8 cellular contexts compared by ENCODE assay signal in the genomic region with DNA sequence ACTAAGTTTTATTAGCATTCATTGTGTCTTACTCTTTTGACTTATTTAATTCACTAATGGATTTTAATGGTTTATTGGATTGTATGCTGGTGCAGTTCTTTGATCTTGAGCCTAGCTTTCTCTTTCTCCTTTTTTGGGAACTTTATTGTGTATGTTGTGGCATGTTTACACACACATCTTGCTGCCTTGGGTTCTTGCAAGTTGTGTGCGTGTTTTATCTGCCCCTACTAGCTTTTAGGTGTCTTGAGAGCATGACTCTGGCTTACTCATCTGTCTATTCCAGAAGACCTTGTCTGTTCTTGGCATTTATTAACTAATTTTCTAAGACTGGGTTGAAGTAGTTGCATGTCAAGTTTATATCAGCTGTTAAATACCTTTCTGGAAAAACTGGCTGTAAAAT. TPM values are rescaled to one million over a fixed set of nuclear protein-coding genes. Genes with fewer than 3 reads are reported as not detected.
DNase-seq lines count a peak whose midpoint lies in the region; TF ChIP-seq lines count a peak whose summit lies in the region.

No MANE protein-coding gene starts in this region.

- H3K9me2 ChIP-seq in OCI-LY1 (ENCODE audit: low read depth, low read length), result no peaks in the 10 kb centered on the region

- H3K4me2 ChIP-seq in OCI-LY1 (ENCODE audit: low read length) (peak overlapping the region; percentile 96), osteoblast (ENCODE audit: insufficient read depth, low read length) (peak overlapping the region; percentile 96)

- peaks cover 42% of the 10 kb centered on the region for H3K4me1 ChIP-seq in CD8-positive, alpha-beta memory T cell (ENCODE audit: insufficient read depth, low read length)
- H3K4me1 ChIP-seq in OCI-LY1 (ENCODE audit: insufficient read depth, low read length, severe bottlenecking) (peaks cover 45% of the 10 kb centered on the region), endodermal cell (ENCODE audit: control insufficient read depth, insufficient read depth, low read length) (no peaks in the 10 kb centered on the region), osteoblast (ENCODE audit: insufficient read depth, low read length) (peaks cover 19% of the 10 kb centered on the region)

- DNase-seq in CD8-positive, alpha-beta memory T cell, result no peak
- DNase-seq in endodermal cell (no peak), osteoblast (ENCODE audit: insufficient read length, low spot score, missing footprints) (peak; percentile 73), NCI-H1048 (lab: John Stamatoyannopoulos, UW) (no peak), SK-N-DZ (ENCODE audit: low spot score) (no peak), KG1 (lab: John Stamatoyannopoulos, UW) (no peak), GM10266 (ENCODE audit: extremely low spot score) (no peak)

- no peak for TF ChIP-seq CTCF in OCI-LY1 (IDR thresholded peaks at IDR 0.05; ENCODE audit: low read length)
- TF ChIP-seq CTCF in endodermal cell (conservative IDR thresholded peaks at IDR 0.05), result no peak
- TF ChIP-seq CTCF in osteoblast (IDR thresholded peaks at IDR 0.05; ENCODE audit: extremely low read depth, low read depth, low read length), result no peak
- no peak for TF ChIP-seq CTCF in GM10266 (IDR thresholded peaks at IDR 0.05; ENCODE audit: control insufficient read depth, insufficient read depth, low read depth, missing control alignments)

- H3K4me3 ChIP-seq in CD8-positive, alpha-beta memory T cell (ENCODE audit: low read length), result peak overlapping the region; percentile 26
- H3K4me3 ChIP-seq in OCI-LY1 (ENCODE audit: low read depth, low read length, poor library complexity, severe bottlenecking) (peak overlapping the region; percentile 92), endodermal cell (ENCODE audit: low read length) (peak overlapping the region; percentile 95), osteoblast (ENCODE audit: insufficient read depth, low read length) (peak overlapping the region; percentile 81)

- H3K27me3 ChIP-seq in CD8-positive, alpha-beta memory T cell (ENCODE audit: insufficient read depth, low read length, poor library complexity, severe bottlenecking), result no peaks in the 10 kb centered on the region
- no peaks in the 10 kb centered on the region for H3K27me3 ChIP-seq in OCI-LY1 (ENCODE audit: insufficient read depth, low read length)
- H3K27me3 ChIP-seq in endodermal cell (ENCODE audit: control insufficient read depth, insufficient read depth, low read length, poor library complexity, severe bottlenecking), result no peaks in the 10 kb centered on the region
- H3K27me3 ChIP-seq in osteoblast (ENCODE audit: insufficient read depth, low read length), result no peaks in the 10 kb centered on the region

- H3K9me3 Mint-ChIP-seq in CD8-positive, alpha-beta memory T cell, result no peaks in the 10 kb centered on the region
- no peaks in the 10 kb centered on the region for H3K9me3 Mint-ChIP-seq in endodermal cell

- no peaks in the 10 kb centered on the region for H3F3A ChIP-seq in OCI-LY1 (ENCODE audit: insufficient read depth, low read length)

- peaks cover 0 to 34% (median 16%) of the 10 kb centered on the region in 3 donors for H3K36me3 Mint-ChIP-seq in CD8-positive, alpha-beta memory T cell
- H3K36me3 Mint-ChIP-seq in endodermal cell (ENCODE audit: low read depth), result peaks cover 21% of the 10 kb centered on the region

- H3K4me3 Mint-ChIP-seq in CD8-positive, alpha-beta memory T cell, result peak overlapping the region; percentile 88 to 100 (median 93)
- H3K4me3 Mint-ChIP-seq in endodermal cell, result peak overlapping the region; percentile 87

- WGBS in endodermal cell (ENCODE audit: insufficient coverage in 1 of 2, insufficient read length in 1 of 2), 2 experiments, result 56 to 67% methylated on average over 1 of the region's 1 CpG

- H3K79me2 ChIP-seq in OCI-LY1 (ENCODE audit: insufficient read depth, low read length) (peaks cover 56% of the 10 kb centered on the region), osteoblast (ENCODE audit: insufficient read depth, low read length) (peaks cover 66% of the 10 kb centered on the region)

- CTCF ChIA-PET in CD8-positive, alpha-beta memory T cell (lab: Charles Lee), result interaction anchor here (1.2 to 2.2 kb wide), 2 partner anchors 52 to 147 kb away, joined by 6 to 8 read pairs; a partner anchor contains a TSS

- peak overlapping the region; percentile 91 for H3K27ac ChIP-seq in CD8-positive, alpha-beta memory T cell (ENCODE audit: low read depth, low read length)
- H3K27ac ChIP-seq in OCI-LY1 (ENCODE audit: low read depth, low read length, poor library complexity, severe bottlenecking) (peak overlapping the region; percentile 64), endodermal cell (ENCODE audit: low read depth, low read length) (no peak overlapping the region), osteoblast (ENCODE audit: low read depth, low read length) (peak overlapping the region; percentile 92)

- no peaks in the 10 kb centered on the region for H4K20me1 ChIP-seq in OCI-LY1 (ENCODE audit: insufficient read depth, low read length)
- peaks cover 45% of the 10 kb centered on the region for H4K20me1 ChIP-seq in osteoblast (ENCODE audit: insufficient read depth, low read length)

- H3K4me1 Mint-ChIP-seq in CD8-positive, alpha-beta memory T cell, result peaks cover 47 to 65% (median 55%) of the 10 kb centered on the region in 3 donors
- H3K4me1 Mint-ChIP-seq in endodermal cell, result peaks cover 25% of the 10 kb centered on the region

- POLR2A ChIA-PET in CD8-positive, alpha-beta memory T cell (lab: Charles Lee), result interaction anchor here (0.6 to 1.3 kb wide), 2 partner anchors 148 to 483 kb away, joined by 4 to 7 read pairs; no protein-coding TSS in a partner anchor

- H3K27ac Mint-ChIP-seq in CD8-positive, alpha-beta memory T cell, result peak overlapping the region in 6 of 8 donors; percentile 56 to 94 (median 85)
- peak overlapping the region; percentile 72 for H3K27ac Mint-ChIP-seq in endodermal cell

- H3K9me3 ChIP-seq in CD8-positive, alpha-beta memory T cell (ENCODE audit: low read length), result no peaks in the 10 kb centered on the region
- no peaks in the 10 kb centered on the region for H3K9me3 ChIP-seq in OCI-LY1 (ENCODE audit: low read length)
- H3K9me3 ChIP-seq in endodermal cell (ENCODE audit: control insufficient read depth, low read length), result peaks cover under 1% of the 10 kb centered on the region
- H3K9me3 ChIP-seq in osteoblast (ENCODE audit: low read depth, low read length), result no peaks in the 10 kb centered on the region

- H2AFZ ChIP-seq in OCI-LY1 (ENCODE audit: low read length) (no peak overlapping the region), osteoblast (ENCODE audit: low read length) (no peak overlapping the region)

- peaks cover 0 to 1% of the 10 kb centered on the region in 2 donors for H3K27me3 Mint-ChIP-seq in CD8-positive, alpha-beta memory T cell
- H3K27me3 Mint-ChIP-seq in endodermal cell (ENCODE audit: insufficient read depth), result no peaks in the 10 kb centered on the region

- peaks cover 8% of the 10 kb centered on the region for H3K36me3 ChIP-seq in CD8-positive, alpha-beta memory T cell (ENCODE audit: insufficient read depth, low read length)
- peaks cover 42% of the 10 kb centered on the region for H3K36me3 ChIP-seq in OCI-LY1 (ENCODE audit: insufficient read depth, low read length)
- H3K36me3 ChIP-seq in endodermal cell (ENCODE audit: control insufficient read depth, insufficient read depth, low read length), result peaks cover 25% of the 10 kb centered on the region
- H3K36me3 ChIP-seq in osteoblast (ENCODE audit: insufficient read depth, low read length), result peaks cover 31% of the 10 kb centered on the region

- H3K9ac ChIP-seq in OCI-LY1 (ENCODE audit: low read length) (peak overlapping the region; percentile 87), endodermal cell (ENCODE audit: extremely low read depth, low read length, poor library complexity, severe bottlenecking) (peak overlapping the region; percentile 66)

RNA-seq across cellular contexts. Expression of a gene that starts 2.7 kb away (rescaled TPM):
- total RNA-seq in CD8-positive, alpha-beta memory T cell, result 10 to 100 TPM; 69.1 to 76.5 TPM
- polyA plus RNA-seq in CD8-positive, alpha-beta memory T cell, result 31.1 TPM
- total RNA-seq in endodermal cell, result 100 to 1,000 TPM in 1 of 2 donors, 10 to 100 TPM in 1; 90.5 to 100 TPM
- polyA plus RNA-seq in endodermal cell (2013, experiment 1 of 2), result 48.5 TPM
- polyA plus RNA-seq in endodermal cell (2013, experiment 2 of 2), result 43.1 TPM
- 151 and 163 TPM in 2 replicates for total RNA-seq in osteoblast
- 54.5 and 61.5 TPM in 2 replicates for polyA plus RNA-seq in SK-N-DZ (2014; cell fraction: cytosol; rRNA removed)
- 50.6 and 59.4 TPM in 2 replicates for polyA plus RNA-seq in SK-N-DZ (2014; cell fraction: nucleus; rRNA removed)

RNA-seq across cellular contexts. Expression of a gene that starts 52.4 kb away (rescaled TPM):
- 10 to 100 TPM; 20.3 to 23.9 TPM for total RNA-seq in CD8-positive, alpha-beta memory T cell
- polyA plus RNA-seq in CD8-positive, alpha-beta memory T cell, result 17.4 TPM
- 10 to 100 TPM; 34.5 to 37.1 TPM for total RNA-seq in endodermal cell
- polyA plus RNA-seq in endodermal cell (2013, experiment 1 of 2), result 26.9 TPM
- 23.4 TPM for polyA plus RNA-seq in endodermal cell (2013, experiment 2 of 2)
- 10.6 and 13.0 TPM in 2 replicates for total RNA-seq in osteoblast
- polyA plus RNA-seq in SK-N-DZ (2014; cell fraction: cytosol; rRNA removed), result 1.9 and 2.9 TPM in 2 replicates
- 0.51 and 1.6 TPM in 2 replicates for polyA plus RNA-seq in SK-N-DZ (2014; cell fraction: nucleus; rRNA removed)

Comparison
In these comparisons a context has a peak if more than half of its experiments do, and no peak if none do; other contexts are left out.
1. H3K4me3 ChIP-seq: peak in every context shown above with its lines; median percentile 95 in endodermal cell; 92 in OCI-LY1; 81 in osteoblast; 26 in CD8-positive, alpha-beta memory T cell.